ENCODE assay signal across 30 cellular contexts in the genomic region with DNA sequence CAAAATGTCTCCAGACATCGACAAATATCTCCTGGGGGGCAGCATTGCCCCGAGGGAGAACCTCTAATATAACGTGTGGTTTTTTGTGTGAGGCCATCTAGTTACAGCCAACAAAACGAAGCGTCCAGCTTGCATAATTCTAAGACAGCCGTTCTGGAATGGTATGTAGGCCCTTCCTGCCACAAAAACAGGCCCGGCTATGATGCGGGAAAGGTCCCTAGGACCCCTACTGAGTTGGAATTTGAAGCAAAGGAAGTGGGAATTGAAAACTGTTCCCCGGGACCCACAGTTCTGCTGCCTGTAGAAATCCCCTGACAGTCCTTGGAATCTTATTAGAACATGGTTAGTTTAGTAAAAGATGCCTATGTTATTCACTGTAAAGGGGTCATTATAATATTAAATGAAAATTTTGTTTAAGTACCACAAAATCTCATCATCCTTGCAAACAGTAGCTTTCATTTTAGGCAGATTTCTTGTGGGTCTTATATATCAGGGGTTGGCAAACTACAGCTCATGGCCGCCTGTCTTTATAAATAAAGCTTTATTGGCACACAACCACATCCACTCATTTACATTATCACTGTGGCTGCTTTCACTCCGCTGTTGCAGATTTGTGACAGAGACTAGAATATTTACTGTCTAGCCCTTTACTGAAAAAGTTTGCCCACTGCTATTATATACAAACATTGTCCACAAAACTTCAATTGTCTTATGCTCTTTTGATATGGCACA.
DNase-seq lines count a peak whose midpoint lies in the region; ATAC-seq and TF ChIP-seq lines count a peak whose summit lies in the region.
"Had no signal": no experiment of that assay in that cellular context is flagged by ENCODE, and none has a peak within 500 bp of the region (broad histone marks: within the 10 kb centered on the region; RNA-seq: fewer than 3 reads in every experiment).

No MANE protein-coding gene starts in this region.

- ATAC-seq in HG02798 (IDR thresholded peaks at IDR 0.05; ENCODE audit: poor library complexity, unreplicated experiment) (no peak), HG03097 (IDR thresholded peaks at IDR 0.05; ENCODE audit: low FRiP score, unreplicated experiment) (no peak)
- ATAC-seq: body of pancreas; SK-N-SH treated with all-trans-retinoic acid at 6 μM for 48 hours; stimulated activated effector memory CD8-positive, alpha-beta T cell treated with anti-CD3 and anti-CD28 coated beads, Interleukin-12 subunit alpha, Interleukin-12 subunit beta, amount 100 ng/mL, for 72 hours had no signal

- H3K4me3 ChIP-seq in SJCRH30 = no peak overlapping the region
- no peak overlapping the region for H3K4me3 ChIP-seq in endodermal cell (ENCODE audit: low read length)
- H3K4me3 ChIP-seq: body of pancreas, dorsolateral prefrontal cortex, HAP-1, lung, right atrium auricular region, upper lobe of left lung had no signal

- peak; percentile 59 to 70 for DNase-seq in SJCRH30
- peak; percentile 73 for DNase-seq in endodermal cell
- DNase-seq in osteocyte (ENCODE audit: extremely low spot score, unreplicated experiment) = peak; percentile 79
- DNase-seq in SIG-M5 treated with dmso at 0.1 percent for 504 hours (lab: John Stamatoyannopoulos, UW; ENCODE audit: unreplicated experiment) = no peak
- DNase-seq in NCI-H82 treated with DMSO at 0.1 percent for 48 hours (lab: John Stamatoyannopoulos, UW; ENCODE audit: unreplicated experiment) = no peak
- DNase-seq: activated CD4-positive, alpha-beta T cell treated with anti-CD3 and anti-CD28 coated beads for 48 hours; activated gamma-delta T cell; activated T-cell treated with anti-CD3 and anti-CD28 coated beads, Interleukin-2, amount 50 U/mL, for 1 hour; body of pancreas; Calu3; cerebellar nuclear complex; dorsolateral prefrontal cortex; KBM-7; NCI-H1436; NCI-H2107; NCI-H774; nephron progenitor cell; RPMI8226; stimulated activated CD4-positive, alpha-beta T cell treated with anti-CD3 and anti-CD28 coated beads, Interleukin-4, amount 100 ng/mL, for 24 hours; upper lobe of left lung had no signal

- peaks cover 4% of the 10 kb centered on the region for H3K4me1 Mint-ChIP-seq in endodermal cell
- H3K4me1 Mint-ChIP-seq in osteocyte (ENCODE audit: unreplicated experiment) = peaks cover 62% of the 10 kb centered on the region
- H3K4me1 Mint-ChIP-seq: stimulated activated effector memory CD8-positive, alpha-beta T cell treated with anti-CD3 and anti-CD28 coated beads, Interleukin-12 subunit alpha, Interleukin-12 subunit beta, amount 100 ng/mL, for 72 hours had no signal

- H3K27ac Mint-ChIP-seq in endodermal cell (no peak overlapping the region), osteocyte (ENCODE audit: unreplicated experiment) (peak overlapping the region; percentile 65)
- H3K27ac Mint-ChIP-seq: nephron progenitor cell; stimulated activated effector memory CD8-positive, alpha-beta T cell treated with anti-CD3 and anti-CD28 coated beads, Interleukin-12 subunit alpha, Interleukin-12 subunit beta, amount 100 ng/mL, for 72 hours had no signal

- H3K36me3 Mint-ChIP-seq in endodermal cell (ENCODE audit: low read depth) (no peaks in the 10 kb centered on the region), osteocyte (ENCODE audit: unreplicated experiment) (no peaks in the 10 kb centered on the region)
- H3K36me3 Mint-ChIP-seq: stimulated activated effector memory CD8-positive, alpha-beta T cell treated with anti-CD3 and anti-CD28 coated beads, Interleukin-12 subunit alpha, Interleukin-12 subunit beta, amount 100 ng/mL, for 72 hours had no signal

- TF ChIP-seq CTCF in endodermal cell (conservative IDR thresholded peaks at IDR 0.05) = no peak
- TF ChIP-seq CTCF in osteocyte (IDR thresholded peaks at IDR 0.05) = no peak

- H3K27me3 Mint-ChIP-seq in endodermal cell (ENCODE audit: insufficient read depth) (peaks cover 11% of the 10 kb centered on the region), osteocyte (ENCODE audit: unreplicated experiment) (no peaks in the 10 kb centered on the region)

- H3K27ac ChIP-seq in SJCRH30 = peak overlapping the region; percentile 25
- no peak overlapping the region for H3K27ac ChIP-seq in endodermal cell (ENCODE audit: low read depth, low read length)
- H3K27ac ChIP-seq: body of pancreas, C4-2B, dorsolateral prefrontal cortex, parathyroid adenoma, right atrium auricular region, upper lobe of left lung had no signal

- H3K9ac ChIP-seq in ES-I3 (ENCODE audit: low read depth, low read length) = peak overlapping the region; percentile 11; the same call in 1 of the 2 replicates
- no peak overlapping the region for H3K9ac ChIP-seq in endodermal cell (ENCODE audit: extremely low read depth, low read length, poor library complexity, severe bottlenecking)
- H3K9ac ChIP-seq: parathyroid adenoma had no signal

- H3K9me3 ChIP-seq in ES-I3 (ENCODE audit: control insufficient read depth, insufficient read depth, low read length) = no peaks in the 10 kb centered on the region
- 0 out of 2 replicates have a peak, but pooled peaks cover 1% of the 10 kb centered on the region for H3K9me3 ChIP-seq in SJCRH30 (replicated peaks)
- peaks cover under 1% of the 10 kb centered on the region for H3K9me3 ChIP-seq in endodermal cell (ENCODE audit: control insufficient read depth, low read length)
- H3K9me3 ChIP-seq: body of pancreas, HAP-1, right atrium auricular region had no signal

- H3K9me3 Mint-ChIP-seq in endodermal cell (no peaks in the 10 kb centered on the region), osteocyte (ENCODE audit: unreplicated experiment) (no peaks in the 10 kb centered on the region)
- H3K9me3 Mint-ChIP-seq: nephron progenitor cell; stimulated activated effector memory CD8-positive, alpha-beta T cell treated with anti-CD3 and anti-CD28 coated beads, Interleukin-12 subunit alpha, Interleukin-12 subunit beta, amount 100 ng/mL, for 72 hours had no signal

- WGBS in endodermal cell (ENCODE audit: insufficient coverage in 1 of 2, insufficient read length in 1 of 2), 2 experiments = 47 to 69% methylated on average over 8 to 11 of the region's 11 CpGs

- H3K4me3 Mint-ChIP-seq in endodermal cell (no peak overlapping the region), osteocyte (ENCODE audit: unreplicated experiment) (no peak overlapping the region)
- H3K4me3 Mint-ChIP-seq: nephron progenitor cell; stimulated activated effector memory CD8-positive, alpha-beta T cell treated with anti-CD3 and anti-CD28 coated beads, Interleukin-12 subunit alpha, Interleukin-12 subunit beta, amount 100 ng/mL, for 72 hours had no signal

- H3K4me1 ChIP-seq in ES-I3 (ENCODE audit: insufficient read depth, low read length) (peaks cover 17% of the 10 kb centered on the region; the same call in 1 of the 2 replicates), SJCRH30 (peaks cover 35% of the 10 kb centered on the region), endodermal cell (ENCODE audit: control insufficient read depth, insufficient read depth, low read length) (no peaks in the 10 kb centered on the region)
- H3K4me1 ChIP-seq: HAP-1 had no signal

- H3K36me3 ChIP-seq in ES-I3 (ENCODE audit: insufficient read depth, low read length) (no peaks in the 10 kb centered on the region), SJCRH30 (no peaks in the 10 kb centered on the region), endodermal cell (ENCODE audit: control insufficient read depth, insufficient read depth, low read length) (no peaks in the 10 kb centered on the region)
- H3K36me3 ChIP-seq: HAP-1, right atrium auricular region, upper lobe of left lung had no signal

- H3K27me3 ChIP-seq in SJCRH30 (no peaks in the 10 kb centered on the region), endodermal cell (ENCODE audit: control insufficient read depth, insufficient read depth, low read length, poor library complexity, severe bottlenecking) (peaks cover 12% of the 10 kb centered on the region)
- H3K27me3 ChIP-seq: body of pancreas, right atrium auricular region, upper lobe of left lung had no signal

Comparison
In these comparisons a context has a peak if more than half of its experiments do, and no peak if none do; other contexts are left out.
1. DNase-seq: peak in SJCRH30 (2 of 2), endodermal cell (single experiment) and osteocyte (single experiment); none in SIG-M5 treated with dmso at 0.1 percent for 504 hours (single experiment) and NCI-H82 treated with DMSO at 0.1 percent for 48 hours (single experiment).